Comparison of ENCODE assay signal across 29 cellular contexts in the genomic region with DNA sequence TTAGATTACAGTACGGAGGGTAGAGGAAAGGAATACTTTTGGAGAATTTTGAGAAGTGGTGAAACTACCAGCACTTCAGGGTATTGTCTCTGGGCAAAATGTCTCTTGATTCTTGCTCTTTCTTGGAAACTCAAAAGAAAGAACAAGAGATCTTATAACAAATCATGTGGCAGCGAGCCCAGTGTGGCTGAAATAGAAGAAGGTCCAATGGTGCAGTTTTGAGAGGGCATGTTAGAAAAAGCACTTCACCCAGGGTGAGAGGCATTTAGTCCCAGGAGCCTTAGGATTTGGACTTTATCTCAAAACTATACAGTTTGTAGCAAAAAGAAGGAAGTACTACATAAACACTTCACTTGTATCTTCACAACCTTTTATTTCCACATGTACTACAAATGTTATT. TPM values are rescaled to one million over a fixed set of nuclear protein-coding genes. Genes with fewer than 3 reads are reported as not detected.
DNase-seq lines count a peak whose midpoint lies in the region; ATAC-seq and TF ChIP-seq lines count a peak whose summit lies in the region.
"Had no signal": no experiment of that assay in that cellular context is flagged by ENCODE, and none has a peak within 500 bp of the region (broad histone marks: within the 10 kb centered on the region; RNA-seq: fewer than 3 reads in every experiment).

No MANE protein-coding gene starts in this region.

- peak overlapping the region; percentile 7 for H3K27ac Mint-ChIP-seq in CD4-positive, alpha-beta T cell
- H3K27ac Mint-ChIP-seq in endodermal cell: peak overlapping the region; percentile 15
- H3K27ac Mint-ChIP-seq: activated naive CD8-positive, alpha-beta T cell treated with anti-CD3 and anti-CD28 coated beads, Interleukin-2, amount 10 ng/mL, durations not matched to agents 7 days and 5 days; neural progenitor cell had no signal

- no peak overlapping the region for H3K27ac ChIP-seq in CD4-positive, alpha-beta T cell (ENCODE audit: low read depth, low read length)
- H3K27ac ChIP-seq in endodermal cell (ENCODE audit: low read depth, low read length): no peak overlapping the region
- peak overlapping the region; percentile 34 for H3K27ac ChIP-seq in osteoblast (ENCODE audit: low read depth, low read length)
- no peak overlapping the region for H3K27ac ChIP-seq in PC-9
- H3K27ac ChIP-seq: BLaER1, esophagus squamous epithelium, neural progenitor cell, right lobe of liver, spleen had no signal

- no peaks in the 10 kb centered on the region for H3F3A ChIP-seq in PC-9 (ENCODE audit: insufficient read depth, low read depth)

- WGBS in endodermal cell (ENCODE audit: insufficient coverage in 1 of 2, insufficient read length in 1 of 2), 2 experiments: 92% methylated on average over 2 of the region's 2 CpGs; no CpG with 5 or more reads in 1 of the 2 experiments

- no peak overlapping the region for H3K9ac ChIP-seq in endodermal cell (ENCODE audit: extremely low read depth, low read length, poor library complexity, severe bottlenecking)
- H3K9ac ChIP-seq: BLaER1, neural progenitor cell had no signal

- CTCF ChIA-PET in CD4-positive, alpha-beta T cell (lab: Charles Lee): no interaction called here
- CTCF ChIA-PET in PC-9 (lab: Charles Lee): no interaction called here

- no peaks in the 10 kb centered on the region for H4K20me1 ChIP-seq in osteoblast (ENCODE audit: insufficient read depth, low read length)
- no peaks in the 10 kb centered on the region for H4K20me1 ChIP-seq in PC-9 (ENCODE audit: insufficient read depth)

- no peak for TF ChIP-seq CTCF in CD4-positive, alpha-beta T cell (IDR thresholded peaks at IDR 0.05)
- no peak for TF ChIP-seq CTCF in endodermal cell (conservative IDR thresholded peaks at IDR 0.05)
- no peak for TF ChIP-seq CTCF in osteoblast (IDR thresholded peaks at IDR 0.05; ENCODE audit: extremely low read depth, low read depth, low read length)
- TF ChIP-seq CTCF in PC-9 (conservative IDR thresholded peaks at IDR 0.05): no peak

- H3K9me3 Mint-ChIP-seq in CD4-positive, alpha-beta T cell: no peaks in the 10 kb centered on the region
- no peaks in the 10 kb centered on the region for H3K9me3 Mint-ChIP-seq in endodermal cell
- H3K9me3 Mint-ChIP-seq: activated naive CD8-positive, alpha-beta T cell treated with anti-CD3 and anti-CD28 coated beads, Interleukin-2, amount 10 ng/mL, durations not matched to agents 7 days and 5 days; activated T-cell treated with anti-CD3 and anti-CD28 coated beads, Interleukin-2, amount 50 U/mL, for 24 hours; neural progenitor cell; stimulated activated naive CD8-positive, alpha-beta T cell treated with anti-CD3 and anti-CD28 coated beads, Interleukin-15, Interleukin-2, amounts not matched to agents 100 ng/mL and 50 ng/mL, for 24 hours had no signal

- peaks cover 4% of the 10 kb centered on the region for H3K36me3 ChIP-seq in endodermal cell (ENCODE audit: control insufficient read depth, insufficient read depth, low read length)
- peaks cover 6% of the 10 kb centered on the region for H3K36me3 ChIP-seq in osteoblast (ENCODE audit: insufficient read depth, low read length)
- no peaks in the 10 kb centered on the region for H3K36me3 ChIP-seq in PC-9 (ENCODE audit: low read depth)
- H3K36me3 ChIP-seq: neural progenitor cell had no signal

- H3K9me2 ChIP-seq in PC-9 (ENCODE audit: insufficient read depth): no peaks in the 10 kb centered on the region

- intact Hi-C loops in CD4-positive, alpha-beta T cell (cut with DNase I, micrococcal nuclease): no loop called here
- intact Hi-C loops in PC-9 (cut with micrococcal nuclease; ENCODE audit: unreplicated experiment): no loop called here

- H3K4me2 ChIP-seq in osteoblast (ENCODE audit: insufficient read depth, low read length) (no peak overlapping the region), PC-9 (no peak overlapping the region)
- H3K4me2 ChIP-seq: BLaER1, neural progenitor cell had no signal

- H3K4me1 ChIP-seq in endodermal cell (ENCODE audit: control insufficient read depth, insufficient read depth, low read length) (no peaks in the 10 kb centered on the region), osteoblast (ENCODE audit: insufficient read depth, low read length) (peaks cover 18% of the 10 kb centered on the region), PC-9 (replicated peaks; ENCODE audit: insufficient read depth) (no peaks in the 10 kb centered on the region)
- H3K4me1 ChIP-seq: BLaER1, neural progenitor cell, right lobe of liver had no signal

- no peak for ATAC-seq in CD4-positive, alpha-beta T cell (ENCODE audit: poor library complexity)
- ATAC-seq in HG03439 (IDR thresholded peaks at IDR 0.05; ENCODE audit: unreplicated experiment): no peak
- ATAC-seq: left cardiac atrium, right lobe of liver, SK-N-SH treated with all-trans-retinoic acid at 6 μM for 48 hours, T-helper 17 cell had no signal

- H3K27me3 Mint-ChIP-seq in CD4-positive, alpha-beta T cell: no peaks in the 10 kb centered on the region
- no peaks in the 10 kb centered on the region for H3K27me3 Mint-ChIP-seq in endodermal cell (ENCODE audit: insufficient read depth)
- H3K27me3 Mint-ChIP-seq: activated naive CD8-positive, alpha-beta T cell treated with anti-CD3 and anti-CD28 coated beads, Interleukin-2, amount 10 ng/mL, durations not matched to agents 7 days and 5 days; activated T-cell treated with anti-CD3 and anti-CD28 coated beads, Interleukin-2, amount 50 U/mL, for 24 hours; stimulated activated naive CD8-positive, alpha-beta T cell treated with anti-CD3 and anti-CD28 coated beads, Interleukin-15, Interleukin-2, amounts not matched to agents 100 ng/mL and 50 ng/mL, for 24 hours; T-helper 17 cell had no signal

- POLR2A ChIA-PET in CD4-positive, alpha-beta T cell (lab: Charles Lee): no interaction called here
- POLR2A ChIA-PET in PC-9 (lab: Charles Lee; ENCODE audit: unreplicated experiment): no interaction called here

- BruUV-seq in PC-9 (replicated peaks; lab: Mats Ljungman, UMichigan): no TSS peak

- H3K4me3 ChIP-seq in endodermal cell (ENCODE audit: low read length): no peak overlapping the region
- H3K4me3 ChIP-seq in osteoblast (ENCODE audit: insufficient read depth, low read length): no peak overlapping the region
- H3K4me3 ChIP-seq in PC-9: no peak overlapping the region
- H3K4me3 ChIP-seq: ascending aorta, BLaER1, esophagus squamous epithelium, neural progenitor cell, right lobe of liver, spleen had no signal

- peaks cover 77% of the 10 kb centered on the region for H3K36me3 Mint-ChIP-seq in CD4-positive, alpha-beta T cell (ENCODE audit: low read depth)
- H3K36me3 Mint-ChIP-seq in endodermal cell (ENCODE audit: low read depth): peaks cover 5% of the 10 kb centered on the region
- H3K36me3 Mint-ChIP-seq: neural progenitor cell had no signal

- peaks cover 13% of the 10 kb centered on the region for H3K79me2 ChIP-seq in osteoblast (ENCODE audit: insufficient read depth, low read length)
- no peaks in the 10 kb centered on the region for H3K79me2 ChIP-seq in PC-9 (ENCODE audit: low read depth)

- peaks cover 9% of the 10 kb centered on the region for H3K4me1 Mint-ChIP-seq in CD4-positive, alpha-beta T cell (ENCODE audit: low read depth)
- no peaks in the 10 kb centered on the region for H3K4me1 Mint-ChIP-seq in endodermal cell
- H3K4me1 Mint-ChIP-seq: neural progenitor cell had no signal

- H2AFZ ChIP-seq in osteoblast (ENCODE audit: low read length) (no peak overlapping the region), PC-9 (no peak overlapping the region)
- H2AFZ ChIP-seq: neural progenitor cell had no signal

- no peak overlapping the region for H3K4me3 Mint-ChIP-seq in CD4-positive, alpha-beta T cell
- no peak overlapping the region for H3K4me3 Mint-ChIP-seq in endodermal cell
- H3K4me3 Mint-ChIP-seq: activated naive CD8-positive, alpha-beta T cell treated with anti-CD3 and anti-CD28 coated beads, Interleukin-2, amount 10 ng/mL, durations not matched to agents 7 days and 5 days; activated T-cell treated with anti-CD3 and anti-CD28 coated beads, Interleukin-2, amount 50 U/mL, for 24 hours; neural progenitor cell; stimulated activated naive CD8-positive, alpha-beta T cell treated with anti-CD3 and anti-CD28 coated beads, Interleukin-15, Interleukin-2, amounts not matched to agents 100 ng/mL and 50 ng/mL, for 24 hours; T-helper 17 cell had no signal

- no peaks in the 10 kb centered on the region for H3K27me3 ChIP-seq in CD4-positive, alpha-beta T cell (ENCODE audit: control insufficient read depth, insufficient read depth, low read length)
- no peaks in the 10 kb centered on the region for H3K27me3 ChIP-seq in endodermal cell (ENCODE audit: control insufficient read depth, insufficient read depth, low read length, poor library complexity, severe bottlenecking)
- H3K27me3 ChIP-seq in osteoblast (ENCODE audit: insufficient read depth, low read length): no peaks in the 10 kb centered on the region
- no peaks in the 10 kb centered on the region for H3K27me3 ChIP-seq in PC-9 (ENCODE audit: insufficient read depth, low read depth)
- H3K27me3 ChIP-seq: ascending aorta, BLaER1, esophagus squamous epithelium, neural progenitor cell, right lobe of liver, spleen had no signal

- no peaks in the 10 kb centered on the region for H3K9me3 ChIP-seq in CD4-positive, alpha-beta T cell (ENCODE audit: control insufficient read depth, low read length)
- H3K9me3 ChIP-seq in endodermal cell (ENCODE audit: control insufficient read depth, low read length) (no peaks in the 10 kb centered on the region), osteoblast (ENCODE audit: low read depth, low read length) (no peaks in the 10 kb centered on the region), PC-9 (ENCODE audit: insufficient read depth, low read depth) (no peaks in the 10 kb centered on the region)
- H3K9me3 ChIP-seq: ascending aorta, BLaER1, esophagus squamous epithelium, right lobe of liver, spleen had no signal

- no peak for DNase-seq in CD4-positive, alpha-beta T cell
- DNase-seq in OCI-M1 (lab: John Stamatoyannopoulos, UW) (peak; percentile 39), endodermal cell (no peak), osteoblast (ENCODE audit: insufficient read length, low spot score, missing footprints) (no peak), inferior parietal cortex (ENCODE audit: extremely low spot score) (no peak), PC-9 (no peak)
- DNase-seq: activated CD4-positive, CD25-positive, alpha-beta regulatory T cell; activated gamma-delta T cell treated with Interleukin-2 at 50 U/mL for 16 hours; activated naive CD8-positive, alpha-beta T cell treated with anti-CD3 and anti-CD28 coated beads, Interleukin-2, amount 10 ng/mL, durations not matched to agents 7 days and 5 days; activated T-cell treated with anti-CD3 and anti-CD28 coated beads, Interleukin-2, amount 50 U/mL, for 24 hours; central memory CD4-positive, alpha-beta T cell; dermis blood vessel endothelial cell; DMS53; esophagus squamous epithelium; GDM1; left cardiac atrium; mesendoderm; NCI-H2107; NCI-H510A; right lobe of liver; spleen; stimulated activated CD8-positive, alpha-beta memory T cell treated with anti-CD3 and anti-CD28 coated beads, Interleukin-4, amount 100 ng/mL, for 48 hours; T-helper 17 cell had no signal

RNA-seq across cellular contexts. Expression of gene NNT, which starts 39.4 kb away (rescaled TPM):
- 10 to 100 TPM; 22.3 to 23.5 TPM for total RNA-seq in CD4-positive, alpha-beta T cell
- total RNA-seq in endodermal cell (10 to 100 TPM; 27.5 to 27.9 TPM), osteoblast (94.8 and 101 TPM in 2 replicates), PC-9 (2021) (92.6 and 112 TPM in 2 replicates)
- polyA plus RNA-seq in endodermal cell (2013, experiment 1 of 2): 26.1 TPM
- 26.3 TPM for polyA plus RNA-seq in endodermal cell (2013, experiment 2 of 2)
